ENCODE assay signal across 24 cellular contexts in genomic region chr9:129342591-129342990, GRCh38.
DNase-seq lines count a peak whose midpoint lies in the region; ATAC-seq and TF ChIP-seq lines count a peak whose summit lies in the region.
"Had no signal": no experiment of that assay in that cellular context is flagged by ENCODE, and none has a peak within 500 bp of the region (broad histone marks: within the 10 kb centered on the region; RNA-seq: fewer than 3 reads in every experiment).

No MANE protein-coding gene starts in this region.

- no peak for ATAC-seq in GM21381 (IDR thresholded peaks at IDR 0.05; ENCODE audit: unreplicated experiment)
- ATAC-seq: activated CD4-positive, CD25-positive, alpha-beta regulatory T cell treated with anti-CD3 and anti-CD28 coated beads, Interleukin-2, amount 50 U/mL, for 24 hours; activated T-helper 17 cell treated with anti-CD3 and anti-CD28 coated beads, Interleukin-2, amount 50 U/mL, for 72 hours had no signal

- 80% methylated on average over 12 of the region's 12 CpGs for WGBS in tibial nerve, 2 donors

- no peaks in the 10 kb centered on the region for H3K9me3 ChIP-seq in muscle layer of duodenum (ENCODE audit: control insufficient read depth in 1 of 2, low read length in 2 of 2)
- H3K9me3 ChIP-seq in tibial nerve, result no peaks in the 10 kb centered on the region
- H3K9me3 ChIP-seq: testis had no signal

- CTCF ChIA-PET in RWPE1 (lab: Yijun Ruan, JAX), result no interaction called here

- POLR2A ChIA-PET in RWPE1 (lab: Yijun Ruan, JAX; ENCODE audit: low non-redundant PET), result interaction anchor here (0.7 to 1.0 kb wide), 2 partner anchors 165 to 297 kb away, joined by 3 read pairs; no protein-coding TSS in a partner anchor

- H3K27me3 ChIP-seq in muscle layer of duodenum (ENCODE audit: low read depth, low read length) (no peaks in the 10 kb centered on the region), tibial nerve (no peaks in the 10 kb centered on the region)
- H3K27me3 ChIP-seq: testis had no signal

- no peak for TF ChIP-seq EP300 in tibial nerve (IDR thresholded peaks at IDR 0.05)

- TF ChIP-seq CTCF in RWPE1 (conservative IDR thresholded peaks at IDR 0.05; ENCODE audit: low read depth) (no peak), coronary artery (IDR thresholded peaks at IDR 0.05) (no peak), tibial nerve (IDR thresholded peaks at IDR 0.05) (no peak)

- TF ChIP-seq POLR2A in tibial nerve (IDR thresholded peaks at IDR 0.05), result no peak

- H3K4me3 ChIP-seq in coronary artery (no peak overlapping the region), muscle layer of duodenum (ENCODE audit: low read depth in 1 of 2, low read length in 2 of 2) (no peak overlapping the region), tibial nerve (no peak overlapping the region)
- H3K4me3 ChIP-seq: lung, smooth muscle cell, testis had no signal

- H3K36me3 ChIP-seq in muscle layer of duodenum (ENCODE audit: control insufficient read depth in 1 of 2, insufficient read depth in 2 of 2, low read length in 2 of 2) (no peaks in the 10 kb centered on the region), tibial nerve (no peaks in the 10 kb centered on the region)

- DNase-seq in RWPE1 (ENCODE audit: low spot score) (no peak), coronary artery (ENCODE audit: low spot score) (peak; percentile 78), tibial nerve (ENCODE audit: low spot score in 2 of 2) (no peak), RKO (ENCODE audit: low spot score) (no peak), midbrain (lab: John Stamatoyannopoulos, UW) (no peak)
- DNase-seq: activated CD4-positive, alpha-beta memory T cell treated with anti-CD3 and anti-CD28 coated beads for 36 hours; activated CD8-positive, alpha-beta memory T cell treated with anti-CD3 and anti-CD28 coated beads, Interleukin-2, amount 50 U/mL, for 48 hours; activated naive CD8-positive, alpha-beta T cell treated with anti-CD3 and anti-CD28 coated beads for 36 hours; CD4-positive, alpha-beta T cell; DMS 273 treated with DMSO at 0.1 percent for 48 hours; islet precursor cell; NCI-H1105; NCI-H2081 treated with DMSO at 0.1 percent for 48 hours; nucleus accumbens; OCI-M1; SHP77; SW 1271; testis had no signal

- H3K27ac ChIP-seq in RWPE1 (peak overlapping the region; percentile 40), coronary artery (peak overlapping the region in 1 of 2 donors; percentile 83), muscle layer of duodenum (ENCODE audit: low read length) (peak overlapping the region; percentile 56), tibial nerve (peak overlapping the region in 3 of 4 donors; percentile 43 to 83 (median 75))
- H3K27ac ChIP-seq: testis had no signal

- peaks cover 3 to 9% of the 10 kb centered on the region in 2 donors for H3K4me1 ChIP-seq in muscle layer of duodenum (ENCODE audit: control insufficient read depth in 1 of 2, insufficient read depth in 2 of 2, low read length in 2 of 2)
- peaks cover 0 to 45% (median 10%) of the 10 kb centered on the region in 4 donors for H3K4me1 ChIP-seq in tibial nerve
